29 cellular contexts compared by ENCODE assay signal in the genomic region with DNA sequence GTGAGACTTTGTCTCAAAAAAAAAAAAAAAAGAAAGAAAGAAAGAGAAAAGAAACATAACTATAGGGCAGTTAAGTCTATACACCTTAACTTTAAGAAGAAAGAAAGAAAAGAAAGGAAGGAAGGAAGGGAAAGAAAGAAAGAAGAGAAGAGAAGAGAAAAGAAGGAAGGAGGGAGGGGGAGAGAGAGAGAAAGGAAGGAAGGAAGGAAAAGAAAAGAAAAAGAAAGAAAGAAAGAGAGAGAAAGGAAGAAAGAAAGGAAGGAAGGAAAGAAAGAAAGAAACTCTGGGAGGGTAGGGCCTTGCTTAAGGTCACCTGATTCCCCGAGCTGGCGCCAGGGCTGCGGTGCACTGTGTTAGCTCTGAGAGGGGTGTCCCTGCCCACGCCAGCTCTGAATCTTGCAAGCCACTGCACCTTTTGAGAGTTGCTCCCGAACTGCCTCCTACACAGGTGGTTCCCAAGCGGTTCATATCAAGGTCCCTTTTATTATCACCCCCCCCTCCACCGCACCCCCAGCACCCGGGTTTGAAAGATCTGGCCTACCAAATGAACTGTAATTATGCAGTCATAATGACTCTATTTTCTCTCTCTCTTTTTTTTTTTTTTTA. TPM values are rescaled to one million over a fixed set of nuclear protein-coding genes. Genes with fewer than 3 reads are reported as not detected.
A peak's percentile ranks its signal among the peaks of the same experiment; 100 is the strongest.
DNase-seq lines count a peak whose midpoint lies in the region; ATAC-seq, FAIRE-seq and TF ChIP-seq lines count a peak whose summit lies in the region.
"Had no signal": no experiment of that assay in that cellular context is flagged by ENCODE, and none has a peak within 500 bp of the region (broad histone marks: within the 10 kb centered on the region; RNA-seq: fewer than 3 reads in every experiment).

No MANE protein-coding gene starts in this region.

- no peak for TF ChIP-seq RAD21 in K562 (CRISPR knock-in tag; conservative IDR thresholded peaks at IDR 0.05 in 1 of 2, IDR thresholded peaks at IDR 0.05 in 1 of 2)

- H3K4me3 ChIP-seq in K562 (no peak overlapping the region), mesenchymal stem cell (ENCODE audit: insufficient read depth in 1 of 2, low read depth in 1 of 2, low read length in 2 of 2) (no peak overlapping the region), suprapubic skin (no peak overlapping the region)
- H3K4me3 ChIP-seq: PC-9, sigmoid colon had no signal

- H3K4ac ChIP-seq in mesenchymal stem cell (ENCODE audit: low read depth in 1 of 2, low read length in 2 of 2), result peak overlapping the region in 1 of 2 experiments; percentile 3

- no peak overlapping the region for H3K14ac ChIP-seq in mesenchymal stem cell (ENCODE audit: low read length in 2 of 2)

- no peaks in the 10 kb centered on the region for H3K79me1 ChIP-seq in mesenchymal stem cell (replicated peaks; ENCODE audit: low read length, poor library complexity, severe bottlenecking)

- H4K91ac ChIP-seq in mesenchymal stem cell (ENCODE audit: low read length), result peak overlapping the region; percentile 18

- no peak overlapping the region for H2BK5ac ChIP-seq in mesenchymal stem cell (ENCODE audit: low read depth, low read length, poor library complexity, severe bottlenecking)

- H2AK5ac ChIP-seq in mesenchymal stem cell (ENCODE audit: low read length, severe bottlenecking), result no peak overlapping the region

- H3K79me2 ChIP-seq in K562 (ENCODE audit: control insufficient read depth, insufficient read depth, low read length), result no peaks in the 10 kb centered on the region

- H2BK120ac ChIP-seq in mesenchymal stem cell (ENCODE audit: low read depth, low read length), result no peak overlapping the region

- H4K20me1 ChIP-seq in K562 (replicated peaks; ENCODE audit: control insufficient read depth, insufficient read depth, low read length), result peaks cover 6% of the 10 kb centered on the region; the same call in 1 of the 2 replicates

- TF ChIP-seq CTCF in K562 (IDR thresholded peaks at IDR 0.05 in 2 of 3, conservative IDR thresholded peaks at IDR 0.05 in 1 of 3; ENCODE audit: insufficient read depth in 2 of 3, low read depth in 1 of 3, low read length in 3 of 3) (no peak), suprapubic skin (IDR thresholded peaks at IDR 0.05) (no peak)

- CTCF ChIA-PET in K562 (lab: Yijun Ruan, JAX; ENCODE audit: low intra/inter-chr PET ratio), result interaction anchor here (0.7 kb wide), 1 partner anchor 313 kb away, joined by 4 read pairs; no protein-coding TSS in a partner anchor

- 38% methylated on average over 8 of the region's 8 CpGs for WGBS in K562 (ENCODE audit: insufficient coverage, low coverage, missing lambda C conversion rate)
- WGBS in mesenchymal stem cell, result 92% methylated on average over 5 of the region's 8 CpGs
- 56% methylated on average over 8 of the region's 8 CpGs for WGBS in suprapubic skin

- H3K9me3 ChIP-seq in K562 (replicated peaks; ENCODE audit: control insufficient read depth, insufficient read depth, low read depth, low read length) (no peaks in the 10 kb centered on the region), mesenchymal stem cell (ENCODE audit: control insufficient read depth, low read length) (no peaks in the 10 kb centered on the region), suprapubic skin (no peaks in the 10 kb centered on the region)
- H3K9me3 ChIP-seq: esophagus squamous epithelium, sigmoid colon had no signal

- TF ChIP-seq POLR2A in K562 (conservative IDR thresholded peaks at IDR 0.05) (no peak), suprapubic skin (IDR thresholded peaks at IDR 0.05) (no peak)

- POLR2A ChIA-PET in K562 (lab: Yijun Ruan, JAX), result interaction anchor here (0.6 kb wide), 1 partner anchor 15 kb away, joined by 3 read pairs; no protein-coding TSS in a partner anchor

- in situ Hi-C loops in K562 (cut with MboI), result no loop called here

- H2BK15ac ChIP-seq in mesenchymal stem cell (ENCODE audit: low read depth, poor library complexity, severe bottlenecking), result no peak overlapping the region

- H3K9ac ChIP-seq in K562 (ENCODE audit: insufficient read depth in 1 of 2, low read depth in 2 of 2, low read length in 2 of 2) (no peak overlapping the region), mesenchymal stem cell (ENCODE audit: low read length) (peak overlapping the region; percentile 71)

- intact Hi-C loops in K562 (cut with micrococcal nuclease), result loop anchor here (10.0 kb wide), 1 partner anchor 398 kb away; a partner anchor contains a TSS

- peak overlapping the region in 1 of 2 experiments; percentile 45 for H2BK12ac ChIP-seq in mesenchymal stem cell (ENCODE audit: low read length in 2 of 2)

- peaks cover 0 to 16% of the 10 kb centered on the region in 2 experiments; a peak in 1 of 5 replicates for H3K4me1 ChIP-seq in K562 (replicated peaks in 1 of 2; ENCODE audit: control insufficient read depth in 2 of 2, insufficient read depth in 2 of 2, low read length in 2 of 2)
- H3K4me1 ChIP-seq in mesenchymal stem cell (ENCODE audit: control insufficient read depth, insufficient read depth, low read depth, low read length), result peaks cover 13% of the 10 kb centered on the region
- peaks cover 13% of the 10 kb centered on the region for H3K4me1 ChIP-seq in suprapubic skin

- no peak for FAIRE-seq in K562 (lab: Jason Lieb, UNC)
- FAIRE-seq: endometrium had no signal

- H3K23ac ChIP-seq in mesenchymal stem cell (ENCODE audit: low read length in 2 of 2), result no peak overlapping the region

- H3K4me2 ChIP-seq in K562 (ENCODE audit: insufficient read depth, low read length), result no peak overlapping the region
- no peak overlapping the region for H3K4me2 ChIP-seq in mesenchymal stem cell (ENCODE audit: low read length, poor library complexity, severe bottlenecking)
- H3K4me2 ChIP-seq: PC-9 had no signal

- H2AFZ ChIP-seq in K562 (ENCODE audit: low read depth, low read length) (no peak overlapping the region), mesenchymal stem cell (ENCODE audit: low read depth, low read length) (no peak overlapping the region)
- H2AFZ ChIP-seq: PC-9 had no signal

- ATAC-seq in K562 (no peak), GM21528 (IDR thresholded peaks at IDR 0.05; ENCODE audit: low FRiP score, unreplicated experiment) (no peak), HG03460 (IDR thresholded peaks at IDR 0.05; ENCODE audit: unreplicated experiment) (no peak)

- H3K36me3 ChIP-seq in K562 (ENCODE audit: control insufficient read depth, insufficient read depth, low read length) (no peaks in the 10 kb centered on the region), mesenchymal stem cell (ENCODE audit: control insufficient read depth in 1 of 2, insufficient read depth in 2 of 2, low read depth in 1 of 2, low read length in 2 of 2) (no peaks in the 10 kb centered on the region), suprapubic skin (no peaks in the 10 kb centered on the region)
- H3K36me3 ChIP-seq: esophagus squamous epithelium, sigmoid colon had no signal

- H3K27me3 ChIP-seq in K562 (ENCODE audit: control insufficient read depth in 2 of 2, insufficient read depth in 2 of 2, low read length in 2 of 2), result peaks cover 37 to 66% of the 10 kb centered on the region in 2 experiments; a peak in 4 of 5 replicates
- peaks cover 4 to 52% of the 10 kb centered on the region in 2 experiments for H3K27me3 ChIP-seq in mesenchymal stem cell (ENCODE audit: control insufficient read depth in 1 of 2, insufficient read depth in 1 of 2, low read length in 2 of 2)
- no peaks in the 10 kb centered on the region for H3K27me3 ChIP-seq in suprapubic skin
- H3K27me3 ChIP-seq: sigmoid colon had no signal

- peak; percentile 26 to 76 for DNase-seq in NCI-H526 (lab: John Stamatoyannopoulos, UW)
- no peak for DNase-seq in K562 (ENCODE audit: extremely low read depth in 1 of 4, low spot score in 3 of 4)
- no peak for DNase-seq in mesenchymal stem cell
- DNase-seq in suprapubic skin (ENCODE audit: low spot score in 2 of 2), result no peak
- no peak for DNase-seq in NCI-H748 treated with DMSO at 0.1 percent for 48 hours (lab: John Stamatoyannopoulos, UW)
- no peak for DNase-seq in DMS53 treated with DMSO at 0.1 percent for 48 hours (lab: John Stamatoyannopoulos, UW; ENCODE audit: unreplicated experiment)
- DNase-seq: activated CD4-positive, alpha-beta memory T cell treated with anti-CD3 and anti-CD28 coated beads, Interleukin-2, amount 10 ng/mL, durations not matched to agents 7 days and 5 days; activated CD4-positive, alpha-beta T cell treated with anti-CD3 and anti-CD28 coated beads for 1 hour; activated CD8-positive, alpha-beta memory T cell treated with anti-CD3 and anti-CD28 coated beads, Interleukin-2, amount 50 U/mL, for 4 hours; activated naive CD4-positive, alpha-beta T cell treated with Interleukin-2 at 50 U/mL for 16 hours; cerebellar nuclear complex; DND-41; esophagus squamous epithelium; foreskin melanocyte; GF-D8; GOT3; HFFc6; NCI-H1092; NCI-H1694; NCI-H2171 treated with DMSO at 0.1 percent for 48 hours; PC-9; Right ventricle myocardium superior; sigmoid colon; stimulated activated CD4-positive, alpha-beta T cell treated with anti-CD3 and anti-CD28 coated beads, Interleukin-4, amount 100 ng/mL, for 4 hours; substantia nigra had no signal

- H3K18ac ChIP-seq in mesenchymal stem cell (ENCODE audit: low read depth in 1 of 2, low read length in 2 of 2), result peak overlapping the region in 1 of 2 experiments; percentile 61

- H4K8ac ChIP-seq in mesenchymal stem cell (ENCODE audit: low read length), result no peak overlapping the region

- no peaks in the 10 kb centered on the region for H3K9me1 ChIP-seq in K562 (ENCODE audit: control insufficient read depth, insufficient read depth, low read length)

- TF ChIP-seq EP300 in K562 (IDR thresholded peaks at IDR 0.05; ENCODE audit: low read length) (no peak), suprapubic skin (IDR thresholded peaks at IDR 0.05) (no peak)

- no TSS peak for BruUV-seq in K562 (replicated peaks; lab: Mats Ljungman, UMichigan)

- H3K27ac ChIP-seq in K562 (ENCODE audit: extremely low read depth, low read depth, low read length), result no peak overlapping the region
- no peak overlapping the region for H3K27ac ChIP-seq in mesenchymal stem cell (ENCODE audit: low read length, poor library complexity, severe bottlenecking)
- H3K27ac ChIP-seq in suprapubic skin, result peak overlapping the region; percentile 55
- H3K27ac ChIP-seq: C4-2B, PC-9 had no signal

RNA-seq across cellular contexts. Expression of a gene that starts 39.2 kb away (rescaled TPM):
- 103 and 328 TPM in 2 replicates for total RNA-seq in K562 (2011; cell fraction: chromatin; rRNA removed; ENCODE audit: low replicate concordance)
- total RNA-seq in K562 (2011; cell fraction: nucleolus; rRNA removed), result 46.2 and 74.2 TPM in 2 replicates
- total RNA-seq in K562 (2011; cell fraction: nucleoplasm; rRNA removed), result 129 and 198 TPM in 2 replicates
- total RNA-seq in K562 (2014; rRNA removed), result 23.6 and 25.0 TPM in 2 replicates
- total RNA-seq in K562 (2014; rRNA removed; fragmentation: Illumina TruSeq; extraction: Trizol), result 35.8 and 38.9 TPM in 2 replicates
- 40.0 and 41.0 TPM in 2 replicates for total RNA-seq in K562 (2015; rRNA removed; fragmentation: Illumina TruSeq; extraction: Trizol)
- 30.2 and 30.8 TPM in 2 replicates for total RNA-seq in K562 (2021)
- polyA plus RNA-seq in K562 (2011; rRNA removed), result 30.6 and 31.5 TPM in 2 replicates
- polyA plus RNA-seq in K562 (2011; cell fraction: cytosol; rRNA removed), result 7.6 and 12.9 TPM in 2 replicates
- 52.3 and 82.5 TPM in 2 replicates for polyA plus RNA-seq in K562 (2011; cell fraction: nucleus; rRNA removed)
- polyA plus RNA-seq in K562 (2012), result 11.9 and 21.8 TPM in 2 replicates
- 20.2 and 23.4 TPM in 2 replicates for polyA plus RNA-seq in K562 (2014; fragmentation: Illumina TruSeq; extraction: Trizol)
- polyA plus RNA-seq in K562 (2014; fragmentation: Nextera tagmentation; extraction: Ambion mirVana), result 1 to 10 TPM; 7.2 to 9.4 TPM
- 21.8 and 28.3 TPM in 2 replicates for polyA plus RNA-seq in K562 (2014; rRNA removed)
- 95.2 and 122 TPM in 2 replicates for polyA minus RNA-seq in K562 (2011; rRNA and poly(A)+ RNA removed)
- polyA minus RNA-seq in K562 (2011; cell fraction: cytosol; rRNA and poly(A)+ RNA removed), result 20.7 and 21.6 TPM in 2 replicates
- polyA minus RNA-seq in K562 (2011; cell fraction: nucleus; rRNA and poly(A)+ RNA removed), result 103 and 159 TPM in 2 replicates
- polyA plus RNA-seq in mesenchymal stem cell (2013, experiment 1 of 2), result 13.9 TPM
- polyA plus RNA-seq in mesenchymal stem cell (2013, experiment 2 of 2), result 15.3 TPM
- total RNA-seq in suprapubic skin, result 10 to 100 TPM; 36.1 to 93.8 (median 57.2) TPM

Comparison
In these comparisons a context has a peak if more than half of its experiments do, and no peak if none do; other contexts are left out.
1. DNase-seq: peak in NCI-H526 (2 of 2); none in K562 (0 of 4), mesenchymal stem cell (single experiment), suprapubic skin (0 of 2), NCI-H748 treated with DMSO at 0.1 percent for 48 hours (single experiment) and DMS53 treated with DMSO at 0.1 percent for 48 hours (single experiment).